In the genomic region with DNA sequence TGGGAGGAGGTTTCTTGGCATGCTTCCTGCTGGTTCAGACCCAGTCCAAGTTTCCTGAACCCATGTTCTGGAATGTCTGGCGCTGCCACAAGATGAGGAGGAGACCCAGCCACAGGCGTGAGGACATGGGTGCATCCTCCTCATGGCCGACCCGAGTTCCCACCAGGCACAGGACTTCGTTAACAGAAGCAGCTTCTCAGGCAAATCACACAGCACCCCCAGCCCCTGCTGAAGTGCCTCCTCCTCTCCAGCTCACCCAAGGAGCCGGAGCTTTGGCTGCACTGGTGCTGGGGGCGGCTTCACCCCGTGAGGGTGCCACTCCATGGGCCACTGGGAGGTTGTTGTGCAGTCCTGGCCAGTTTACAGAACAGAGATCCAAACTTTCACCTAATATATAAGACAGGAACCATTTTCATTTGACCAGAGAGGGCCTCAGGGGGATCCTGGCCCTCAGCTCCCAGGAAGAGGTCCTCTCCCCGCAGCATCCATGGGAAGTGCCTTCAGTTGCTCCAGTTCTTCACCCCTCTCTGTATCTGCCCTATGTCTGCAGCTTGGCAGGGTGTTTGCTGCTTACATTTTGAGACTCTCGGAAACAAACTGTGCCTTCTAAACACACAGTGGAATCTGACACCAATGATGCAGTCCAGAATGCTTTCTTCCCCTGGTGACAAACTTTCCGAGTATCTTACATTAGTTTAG, we compare ENCODE assay signal across 22 cellular contexts. TPM values are rescaled to one million over a fixed set of nuclear protein-coding genes. Genes with fewer than 3 reads are reported as not detected.
DNase-seq lines count a peak whose midpoint lies in the region; ATAC-seq, FAIRE-seq and TF ChIP-seq lines count a peak whose summit lies in the region.
"Had no signal": no experiment of that assay in that cellular context is flagged by ENCODE, and none has a peak within 500 bp of the region (broad histone marks: within the 10 kb centered on the region; RNA-seq: fewer than 3 reads in every experiment).

No MANE protein-coding gene starts in this region.

- no peak for TF ChIP-seq EP300 in HepG2 (IDR thresholded peaks at IDR 0.05; ENCODE audit: low read depth in 2 of 2, low read length in 2 of 2)
- TF ChIP-seq EP300 in HepG2 (CRISPR knock-in tag; IDR thresholded peaks at IDR 0.05; ENCODE audit: borderline replicate concordance), result no peak

- no peak for DNase-seq in HepG2 (ENCODE audit: low spot score)
- DNase-seq in left lung, result peak; percentile 30 to 54
- peak; percentile 41 for DNase-seq in sciatic nerve (ENCODE audit: low spot score)
- DNase-seq in SHP77 (lab: John Stamatoyannopoulos, UW), result no peak
- DNase-seq: ACHN; activated CD4-positive, alpha-beta T cell treated with anti-CD3 and anti-CD28 coated beads for 4 hours; CD8-positive, alpha-beta T cell; dermis blood vessel endothelial cell; DMS79 treated with DMSO at 0.1 percent for 48 hours; NCI-H1417; OCI-M1; stimulated activated CD4-positive, alpha-beta T cell treated with anti-CD3 and anti-CD28 coated beads, Interleukin-4, amount 100 ng/mL, for 24 hours; thyroid gland had no signal

- FAIRE-seq in HepG2 (lab: Jason Lieb, UNC), result no peak
- FAIRE-seq: GM18507 had no signal

- no peaks in the 10 kb centered on the region for H4K20me1 ChIP-seq in HepG2 (ENCODE audit: insufficient read depth, low read length)

- no peak overlapping the region for H3K4me3 ChIP-seq in liver (ENCODE audit: low read depth in 1 of 3, low read length in 3 of 3)
- H3K4me3 ChIP-seq in HepG2 (replicated peaks in 1 of 3; ENCODE audit: insufficient read depth in 1 of 3, low read depth in 2 of 3, low read length in 3 of 3), result no peak overlapping the region
- no peak overlapping the region for H3K4me3 ChIP-seq in left lung
- H3K4me3 ChIP-seq: HAP-1, SK-N-MC, thyroid gland had no signal

- no peaks in the 10 kb centered on the region for H3K36me3 ChIP-seq in liver (ENCODE audit: control insufficient read depth in 4 of 4, insufficient read depth in 3 of 4, low read depth in 1 of 4, low read length in 3 of 4)
- no peaks in the 10 kb centered on the region for H3K36me3 ChIP-seq in HepG2 (replicated peaks in 1 of 2; ENCODE audit: control insufficient read depth in 1 of 2, insufficient read depth in 2 of 2, low read length in 2 of 2)
- H3K36me3 ChIP-seq in left lung, result no peaks in the 10 kb centered on the region
- H3K36me3 ChIP-seq: HAP-1, thyroid gland had no signal

- H2AFZ ChIP-seq in HepG2 (ENCODE audit: low read length), result no peak overlapping the region

- peak overlapping the region; percentile 47 to 59 for H3K27ac ChIP-seq in liver (ENCODE audit: low read depth in 1 of 2, low read length in 2 of 2)
- H3K27ac ChIP-seq in HepG2 (ENCODE audit: extremely low read length, insufficient read depth, low read length), result no peak overlapping the region
- H3K27ac ChIP-seq in left lung, result peak overlapping the region in 1 of 2 donors; percentile 1
- H3K27ac ChIP-seq: thyroid gland had no signal

- H3K4me1 ChIP-seq in liver (ENCODE audit: control insufficient read depth in 4 of 4, insufficient read depth in 4 of 4, low read length in 3 of 4) (peaks cover 0 to 1% (median 0%) of the 10 kb centered on the region in 4 donors), HepG2 (ENCODE audit: insufficient read depth, low read length) (peaks cover 28% of the 10 kb centered on the region), left lung (no peaks in the 10 kb centered on the region)
- H3K4me1 ChIP-seq: HAP-1 had no signal

- ATAC-seq in HepG2, result no peak
- no peak for ATAC-seq in left lung
- ATAC-seq in sciatic nerve, result no peak
- ATAC-seq in GM18861 (IDR thresholded peaks at IDR 0.05; ENCODE audit: unreplicated experiment), result no peak
- ATAC-seq in HG03196 (IDR thresholded peaks at IDR 0.05; ENCODE audit: unreplicated experiment), result no peak
- ATAC-seq in GM18519 (IDR thresholded peaks at IDR 0.05; ENCODE audit: low FRiP score, unreplicated experiment), result no peak
- ATAC-seq: activated naive CD4-positive, alpha-beta T cell treated with anti-CD3 and anti-CD28 coated beads, Interleukin-2, amount 50 U/mL, for 72 hours; CD8-positive, alpha-beta T cell had no signal

- no peaks in the 10 kb centered on the region for H3K27me3 ChIP-seq in liver (ENCODE audit: control insufficient read depth in 4 of 4, insufficient read depth in 4 of 4, low read length in 3 of 4)
- peaks cover 3 to 34% of the 10 kb centered on the region in 2 experiments for H3K27me3 ChIP-seq in HepG2 (ENCODE audit: control insufficient read depth in 1 of 2, insufficient read depth in 2 of 2, low read length in 2 of 2)
- H3K27me3 ChIP-seq in left lung, result peaks cover 0 to 4% of the 10 kb centered on the region in 2 donors
- H3K27me3 ChIP-seq: thyroid gland had no signal

- no peak overlapping the region for H3K9ac ChIP-seq in liver (ENCODE audit: low read depth in 1 of 2, low read length in 2 of 2)
- H3K9ac ChIP-seq in HepG2 (ENCODE audit: insufficient read depth, low read depth, low read length), result no peak overlapping the region

- H3K4me2 ChIP-seq in HepG2 (ENCODE audit: low read depth, low read length), result no peak overlapping the region

- intact Hi-C loops in HepG2 (cut with micrococcal nuclease; ENCODE audit: unreplicated experiment), result no loop called here
- intact Hi-C loops in left lung (cut with DNase I), result loop anchor here in 1 of 2 donors (10.0 kb wide), 1 partner anchor 136 kb away; no protein-coding TSS in a partner anchor
- intact Hi-C loops in sciatic nerve (cut with DNase I), result no loop called here

- no TSS peak for BruUV-seq in HepG2 (replicated peaks; lab: Mats Ljungman, UMichigan)

- H3K9me3 ChIP-seq in liver (ENCODE audit: control insufficient read depth in 4 of 4, low read length in 3 of 4) (no peaks in the 10 kb centered on the region), HepG2 (ENCODE audit: low read length) (no peaks in the 10 kb centered on the region), left lung (no peaks in the 10 kb centered on the region)
- H3K9me3 ChIP-seq: HAP-1, thyroid gland had no signal

- TF ChIP-seq CTCF in liver (IDR thresholded peaks at IDR 0.05; ENCODE audit: low read depth, low read length, missing input control) (no peak), HepG2 (CRISPR knock-in tag; IDR thresholded peaks at IDR 0.05) (no peak), left lung (IDR thresholded peaks at IDR 0.05) (no peak)

- no peak for TF ChIP-seq RAD21 in liver (IDR thresholded peaks at IDR 0.05)
- TF ChIP-seq RAD21 in HepG2 (CRISPR knock-in tag; IDR thresholded peaks at IDR 0.05), result no peak

- WGBS in liver, result 71% methylated on average over 11 of the region's 11 CpGs
- 48% methylated on average over 3 of the region's 11 CpGs for WGBS in HepG2 (ENCODE audit: low lambda C conversion rate)

- no peaks in the 10 kb centered on the region for H3K79me2 ChIP-seq in HepG2 (ENCODE audit: insufficient read depth, low read length)

- in situ Hi-C loops in HepG2 (cut with HindIII; ENCODE audit: extremely low pct_ligation_motif_present, low pct_unique_long_range_greater_than_20kb), result no loop called here

- CTCF ChIA-PET in HepG2 (lab: Yijun Ruan, JAX; ENCODE audit: low intra/inter-chr PET ratio, low total read pairs), result no interaction called here

- POLR2A ChIA-PET in HepG2 (lab: Yijun Ruan, JAX), result no interaction called here

- no peak for TF ChIP-seq POLR2A in HepG2 (IDR thresholded peaks at IDR 0.05; ENCODE audit: insufficient read depth in 1 of 2, low read depth in 2 of 2, low read length in 2 of 2)

TF ChIP-seq in liver, 16 proteins besides CTCF, POLR2A, EP300 and RAD21:
- TF ChIP-seq SP1 (IDR thresholded peaks at IDR 0.05) (peak; percentile 10), FOXA1 (IDR thresholded peaks at IDR 0.05) (no peak)

TF ChIP-seq in HepG2, 621 proteins besides CTCF, POLR2A, EP300 and RAD21 (continues in another document):
- no peak for TF ChIP-seq ZNF552 (CRISPR knock-in tag; IDR thresholded peaks at IDR 0.05; ENCODE audit: borderline replicate concordance)
- no peak for TF ChIP-seq FOSL1 (CRISPR knock-in tag; IDR thresholded peaks at IDR 0.05; ENCODE audit: borderline replicate concordance)
- no peak for TF ChIP-seq SIN3A (IDR thresholded peaks at IDR 0.05; ENCODE audit: borderline replicate concordance, low read depth, low read length)
- no peak for TF ChIP-seq ZNF264 (CRISPR knock-in tag; IDR thresholded peaks at IDR 0.05)
- no peak for TF ChIP-seq ZNF10 (CRISPR knock-in tag; IDR thresholded peaks at IDR 0.05; ENCODE audit: borderline replicate concordance, low read depth)
- no peak for TF ChIP-seq ZNF224 (CRISPR knock-in tag; IDR thresholded peaks at IDR 0.05)
- TF ChIP-seq ZFP41 (CRISPR knock-in tag; IDR thresholded peaks at IDR 0.05; ENCODE audit: borderline replicate concordance), result no peak

RNA-seq across cellular contexts. Expression of gene NKD2, which starts 10.2 kb away (rescaled TPM):
- 1 to 10 TPM in 1 of 2 donors, under 1 TPM in 1; 0.09 to 1.3 TPM for total RNA-seq in liver
- polyA plus RNA-seq in liver, result under 1 TPM; 0.28 to 0.57 TPM
- 0.53 and 0.94 TPM in 2 replicates for total RNA-seq in HepG2 (2016; rRNA removed; fragmentation: Illumina TruSeq; extraction: Trizol)
- total RNA-seq in HepG2 (2016; cell fraction: cytosol; rRNA removed; fragmentation: Illumina TruSeq; extraction: Trizol; ENCODE audit: low read depth), result 0.26 and 0.91 TPM in 2 replicates
- 0.77 and 1.1 TPM in 2 replicates for total RNA-seq in HepG2 (2016; cell fraction: insoluble cytoplasmic fraction; rRNA removed; fragmentation: Illumina TruSeq; extraction: Trizol)
- 0.48 and 0.90 TPM in 2 replicates for total RNA-seq in HepG2 (2016; cell fraction: membrane; rRNA removed; fragmentation: Illumina TruSeq; extraction: Trizol)
- 0.81 and 2.0 TPM in 2 replicates for total RNA-seq in HepG2 (2016; cell fraction: nucleus; rRNA removed; fragmentation: Illumina TruSeq; extraction: Trizol)
- 0.81 and 0.82 TPM in 2 replicates for polyA plus RNA-seq in HepG2 (2011; rRNA removed)
- 0.13 and 0.70 TPM in 2 replicates for polyA plus RNA-seq in HepG2 (2011; cell fraction: cytosol; rRNA removed)
- 10.6 and 14.1 TPM in 2 replicates for polyA plus RNA-seq in HepG2 (2011; cell fraction: nucleus; rRNA removed)
- 0.39 and 0.79 TPM in 2 replicates for polyA plus RNA-seq in HepG2 (2012)
- 0.59 and 0.60 TPM in 2 replicates for polyA plus RNA-seq in HepG2 (2016; cell fraction: cytosol; fragmentation: Illumina TruSeq; extraction: Trizol; ENCODE audit: low read depth)
- polyA plus RNA-seq in HepG2 (2016; cell fraction: insoluble cytoplasmic fraction; fragmentation: Illumina TruSeq; extraction: Trizol; ENCODE audit: low read depth), result 1.1 and 1.2 TPM in 2 replicates
- 0.76 and 0.84 TPM in 2 replicates for polyA plus RNA-seq in HepG2 (2016; cell fraction: membrane; fragmentation: Illumina TruSeq; extraction: Trizol; ENCODE audit: low read depth)
- polyA plus RNA-seq in HepG2 (2016; cell fraction: nucleus; fragmentation: Illumina TruSeq; extraction: Trizol; ENCODE audit: insufficient read depth, low read depth), result 5.1 and 6.3 TPM in 2 replicates
- polyA minus RNA-seq in HepG2 (2011; rRNA and poly(A)+ RNA removed; ENCODE audit: low replicate concordance), result 1.6 TPM in 1 of 2 replicates, not detected in the other
- polyA minus RNA-seq in HepG2 (2011; cell fraction: cytosol; rRNA and poly(A)+ RNA removed), result 0.30 and 0.62 TPM in 2 replicates
- polyA minus RNA-seq in HepG2 (2011; cell fraction: nucleus; rRNA and poly(A)+ RNA removed), result 0.62 and 1.0 TPM in 2 replicates
- total RNA-seq in left lung, result 10 to 100 TPM; 31.6 to 61.5 TPM
- 0.89 TPM for total RNA-seq in sciatic nerve
- total RNA-seq: epithelial cell of proximal tubule had no signal

Comparison
In these comparisons a context has a peak if more than half of its experiments do, and no peak if none do; other contexts are left out.
1. DNase-seq: peak in left lung (2 of 2) and sciatic nerve (single experiment); none in HepG2 (single experiment) and SHP77 (0 of 2).
2. RNA of gene NKD2, which starts 10.2 kb away (total RNA-seq): 31.6 to 61.5 TPM in left lung; 0.09 to 1.3 TPM in liver, 0.89 TPM in sciatic nerve (single experiment) and 0.26 to 2.0 TPM in HepG2; every median in the first group is over 10 times any median in the second.